In genomic region chr16:56792960-56793359, GRCh38 we compare ENCODE assay signal across 24 cellular contexts.
DNase-seq lines count a peak whose midpoint lies in the region; ATAC-seq lines count a peak whose summit lies in the region.
"Had no signal": no experiment of that assay in that cellular context is flagged by ENCODE, and none has a peak within 500 bp of the region (broad histone marks: within the 10 kb centered on the region; RNA-seq: fewer than 3 reads in every experiment).

No MANE protein-coding gene starts in this region.

- no peaks in the 10 kb centered on the region for H3K9me3 Mint-ChIP-seq in activated T-cell treated with anti-CD3 and anti-CD28 coated beads, Interleukin-2, amount 50 U/mL, for 72 hours
- H3K9me3 Mint-ChIP-seq in activated CD4-positive, alpha-beta T cell treated with anti-CD3 and anti-CD28 coated beads, Interleukin-2, amount 10 ng/mL, durations not matched to agents 7 days and 5 days = no peaks in the 10 kb centered on the region
- H3K9me3 Mint-ChIP-seq: activated T-cell treated with anti-CD3 and anti-CD28 coated beads, Interleukin-2, amount 50 U/mL, for 4 hours; dendritic cell treated with granulocyte-macrophage colony-stimulating factor and Interleukin-4, amounts not matched to agents 40 ng/mL and 50 ng/mL, for 4 days; HFFc6; mesothelial cell of epicardium; naive B cell; stimulated activated naive CD8-positive, alpha-beta T cell treated with anti-CD3 and anti-CD28 coated beads, Interleukin-15, amount 100 ng/mL, for 72 hours had no signal

- H3K36me3 Mint-ChIP-seq in activated T-cell treated with anti-CD3 and anti-CD28 coated beads, Interleukin-2, amount 50 U/mL, for 72 hours (ENCODE audit: insufficient read depth in 2 of 2) = no peaks in the 10 kb centered on the region
- no peaks in the 10 kb centered on the region for H3K36me3 Mint-ChIP-seq in activated CD4-positive, alpha-beta T cell treated with anti-CD3 and anti-CD28 coated beads, Interleukin-2, amount 10 ng/mL, durations not matched to agents 7 days and 5 days (ENCODE audit: low read depth)
- H3K36me3 Mint-ChIP-seq: mesothelial cell of epicardium, naive B cell had no signal

- CTCF ChIA-PET in activated CD4-positive, alpha-beta T cell treated with anti-CD3 and anti-CD28 coated beads, Interleukin-2, amount 10 ng/mL, durations not matched to agents 7 days and 5 days (lab: Charles Lee) = interaction anchor here (0.8 to 1.7 kb wide), 5 partner anchors 8 to 172 kb away, joined by 3 to 6 read pairs (median 4); no protein-coding TSS in a partner anchor

- no peak overlapping the region for H3K4me3 Mint-ChIP-seq in activated T-cell treated with anti-CD3 and anti-CD28 coated beads, Interleukin-2, amount 50 U/mL, for 72 hours
- H3K4me3 Mint-ChIP-seq in activated CD4-positive, alpha-beta T cell treated with anti-CD3 and anti-CD28 coated beads, Interleukin-2, amount 10 ng/mL, durations not matched to agents 7 days and 5 days = no peak overlapping the region
- H3K4me3 Mint-ChIP-seq: activated T-cell treated with anti-CD3 and anti-CD28 coated beads, Interleukin-2, amount 50 U/mL, for 4 hours; dendritic cell treated with granulocyte-macrophage colony-stimulating factor and Interleukin-4, amounts not matched to agents 40 ng/mL and 50 ng/mL, for 4 days; HFFc6; mesothelial cell of epicardium; naive B cell; stimulated activated naive CD8-positive, alpha-beta T cell treated with anti-CD3 and anti-CD28 coated beads, Interleukin-15, amount 100 ng/mL, for 72 hours had no signal

- ATAC-seq in activated T-cell treated with anti-CD3 and anti-CD28 coated beads, Interleukin-2, amount 50 U/mL, for 72 hours (replicated peaks in 1 of 2) = no peak
- ATAC-seq: activated T-cell treated with anti-CD3 and anti-CD28 coated beads, Interleukin-2, amount 50 U/mL, for 4 hours; heart left ventricle; stimulated activated naive CD8-positive, alpha-beta T cell treated with anti-CD3 and anti-CD28 coated beads, Interleukin-15, amount 100 ng/mL, for 72 hours had no signal

- H3K27me3 Mint-ChIP-seq in activated T-cell treated with anti-CD3 and anti-CD28 coated beads, Interleukin-2, amount 50 U/mL, for 72 hours (ENCODE audit: low read depth) = no peaks in the 10 kb centered on the region
- H3K27me3 Mint-ChIP-seq in activated CD4-positive, alpha-beta T cell treated with anti-CD3 and anti-CD28 coated beads, Interleukin-2, amount 10 ng/mL, durations not matched to agents 7 days and 5 days = no peaks in the 10 kb centered on the region
- H3K27me3 Mint-ChIP-seq: dendritic cell treated with granulocyte-macrophage colony-stimulating factor and Interleukin-4, amounts not matched to agents 40 ng/mL and 50 ng/mL, for 4 days; naive B cell; stimulated activated naive CD8-positive, alpha-beta T cell treated with anti-CD3 and anti-CD28 coated beads, Interleukin-15, amount 100 ng/mL, for 72 hours had no signal

- POLR2A ChIA-PET in activated CD4-positive, alpha-beta T cell treated with anti-CD3 and anti-CD28 coated beads, Interleukin-2, amount 10 ng/mL, durations not matched to agents 7 days and 5 days (lab: Charles Lee) = no interaction called here

- no peaks in the 10 kb centered on the region for H3K4me1 Mint-ChIP-seq in activated T-cell treated with anti-CD3 and anti-CD28 coated beads, Interleukin-2, amount 50 U/mL, for 72 hours (ENCODE audit: low read depth)
- H3K4me1 Mint-ChIP-seq in activated CD4-positive, alpha-beta T cell treated with anti-CD3 and anti-CD28 coated beads, Interleukin-2, amount 10 ng/mL, durations not matched to agents 7 days and 5 days = peaks cover 2% of the 10 kb centered on the region
- H3K4me1 Mint-ChIP-seq: stimulated activated naive CD8-positive, alpha-beta T cell treated with anti-CD3 and anti-CD28 coated beads, Interleukin-15, amount 100 ng/mL, for 72 hours had no signal

- no peak overlapping the region for H3K27ac Mint-ChIP-seq in activated T-cell treated with anti-CD3 and anti-CD28 coated beads, Interleukin-2, amount 50 U/mL, for 72 hours
- no peak overlapping the region for H3K27ac Mint-ChIP-seq in activated CD4-positive, alpha-beta T cell treated with anti-CD3 and anti-CD28 coated beads, Interleukin-2, amount 10 ng/mL, durations not matched to agents 7 days and 5 days
- H3K27ac Mint-ChIP-seq: dendritic cell treated with granulocyte-macrophage colony-stimulating factor and Interleukin-4, amounts not matched to agents 40 ng/mL and 50 ng/mL, for 4 days; HFFc6; mesothelial cell of epicardium; stimulated activated naive CD8-positive, alpha-beta T cell treated with anti-CD3 and anti-CD28 coated beads, Interleukin-15, amount 100 ng/mL, for 72 hours had no signal

- peak; percentile 30 for DNase-seq in NCI-H1092 treated with DMSO at 0.1 percent for 48 hours (lab: John Stamatoyannopoulos, UW)
- no peak for DNase-seq in NCI-H1092 (lab: John Stamatoyannopoulos, UW)
- peak; percentile 62 for DNase-seq in NCI-H146 (lab: John Stamatoyannopoulos, UW)
- peak; percentile 78 for DNase-seq in NCI-H748 (lab: John Stamatoyannopoulos, UW; ENCODE audit: unreplicated experiment)
- peak; percentile 67 for DNase-seq in islet precursor cell
- DNase-seq in activated T-cell treated with anti-CD3 and anti-CD28 coated beads, Interleukin-2, amount 50 U/mL, for 72 hours = no peak
- DNase-seq in activated CD4-positive, alpha-beta T cell treated with anti-CD3 and anti-CD28 coated beads, Interleukin-2, amount 10 ng/mL, durations not matched to agents 7 days and 5 days = no peak
- DNase-seq in NCI-H2196 treated with DMSO at 0.1 percent for 48 hours (lab: John Stamatoyannopoulos, UW; ENCODE audit: unreplicated experiment) = no peak
- DNase-seq: activated CD4-positive, CD25-positive, alpha-beta regulatory T cell; activated naive CD4-positive, alpha-beta T cell treated with Interleukin-2 at 50 U/mL for 16 hours; activated T-cell treated with anti-CD3 and anti-CD28 coated beads, Interleukin-2, amount 50 U/mL, for 4 hours; DMS79; heart left ventricle; naive B cell; NCI-H774; nucleus accumbens; OCI-M1; right lobe of liver; stimulated activated CD8-positive, alpha-beta memory T cell treated with anti-CD3 and anti-CD28 coated beads, Interleukin-4, amount 100 ng/mL, for 48 hours; stimulated activated naive CD8-positive, alpha-beta T cell treated with anti-CD3 and anti-CD28 coated beads, Interleukin-15, amount 100 ng/mL, for 72 hours; T-helper 1 cell had no signal

Comparison
In these comparisons a context has a peak if more than half of its experiments do, and no peak if none do; other contexts are left out.
1. DNase-seq: peak in NCI-H1092 treated with DMSO at 0.1 percent for 48 hours (single experiment), NCI-H146 (single experiment), NCI-H748 (single experiment) and islet precursor cell (single experiment); none in NCI-H1092 (single experiment), activated T-cell treated with anti-CD3 and anti-CD28 coated beads, Interleukin-2, amount 50 U/mL, for 72 hours (0 of 2), activated CD4-positive, alpha-beta T cell treated with anti-CD3 and anti-CD28 coated beads, Interleukin-2, amount 10 ng/mL, durations not matched to agents 7 days and 5 days (single experiment) and NCI-H2196 treated with DMSO at 0.1 percent for 48 hours (single experiment).